8 cellular contexts compared by ENCODE assay signal in genomic region chr17:76353599-76354316, GRCh38. TPM values are rescaled to one million over a fixed set of nuclear protein-coding genes. Genes with fewer than 3 reads are reported as not detected.
DNase-seq lines count a peak whose midpoint lies in the region; ATAC-seq and TF ChIP-seq lines count a peak whose summit lies in the region.

Gene PRPSAP1, minus strand, starts transcription at chr17:76353916. Its CDS starts 213 bp downstream, at chr17:76353703.

- TF ChIP-seq CTCF in AG09309 (IDR thresholded peaks at IDR 0.05; ENCODE audit: control insufficient read depth, insufficient read depth, low read depth, low read length, missing control alignments) (peak; percentile 53), kidney epithelial cell (IDR thresholded peaks at IDR 0.05; ENCODE audit: insufficient read depth, low read length, poor library complexity, severe bottlenecking) (peak; percentile 15)

- no peak for DNase-seq in AG09309 (ENCODE audit: low read depth)
- DNase-seq in NCI-H345 (lab: John Stamatoyannopoulos, UW): peak; percentile 96
- peak; percentile 92 for DNase-seq in cerebellar cortex (ENCODE audit: low spot score)
- peak; percentile 49 for DNase-seq in kidney epithelial cell (ENCODE audit: low read depth)
- peak; percentile 64 to 76 for DNase-seq in stimulated activated CD4-positive, alpha-beta T cell treated with anti-CD3 and anti-CD28 coated beads, Interleukin-15, amount 100 ng/mL, for 48 hours (ENCODE audit: low read depth in 2 of 2)

- H3K27me3 ChIP-seq in kidney epithelial cell (ENCODE audit: control insufficient read depth, insufficient read depth, low read length): no peaks in the 10 kb centered on the region

- H3K36me3 ChIP-seq in kidney epithelial cell (ENCODE audit: control insufficient read depth, insufficient read depth, low read length): no peaks in the 10 kb centered on the region

- ATAC-seq in GM18909 (IDR thresholded peaks at IDR 0.05; ENCODE audit: poor library complexity, unreplicated experiment) (peak; percentile 81), HG03196 (IDR thresholded peaks at IDR 0.05; ENCODE audit: unreplicated experiment) (peak; percentile 86)
- peak; percentile 96 to 97 for ATAC-seq in activated CD4-positive, CD25-positive, alpha-beta regulatory T cell treated with anti-CD3 and anti-CD28 coated beads, Interleukin-2, amount 50 U/mL, for 24 hours

- peak within 1 kb of the TSS; percentile 70 for H3K4me3 ChIP-seq in AG09309 (ENCODE audit: control insufficient read depth, low read depth, low read length)
- peak within 1 kb of the TSS; percentile 76 for H3K4me3 ChIP-seq in kidney epithelial cell (ENCODE audit: low read depth, low read length)

RNA-seq across cellular contexts. Expression of gene PRPSAP1, which starts in this region (rescaled TPM):
- 50.7 and 52.4 TPM in 2 replicates for total RNA-seq in kidney epithelial cell
